1 cellular context compared by ENCODE assay signal in the genomic region with DNA sequence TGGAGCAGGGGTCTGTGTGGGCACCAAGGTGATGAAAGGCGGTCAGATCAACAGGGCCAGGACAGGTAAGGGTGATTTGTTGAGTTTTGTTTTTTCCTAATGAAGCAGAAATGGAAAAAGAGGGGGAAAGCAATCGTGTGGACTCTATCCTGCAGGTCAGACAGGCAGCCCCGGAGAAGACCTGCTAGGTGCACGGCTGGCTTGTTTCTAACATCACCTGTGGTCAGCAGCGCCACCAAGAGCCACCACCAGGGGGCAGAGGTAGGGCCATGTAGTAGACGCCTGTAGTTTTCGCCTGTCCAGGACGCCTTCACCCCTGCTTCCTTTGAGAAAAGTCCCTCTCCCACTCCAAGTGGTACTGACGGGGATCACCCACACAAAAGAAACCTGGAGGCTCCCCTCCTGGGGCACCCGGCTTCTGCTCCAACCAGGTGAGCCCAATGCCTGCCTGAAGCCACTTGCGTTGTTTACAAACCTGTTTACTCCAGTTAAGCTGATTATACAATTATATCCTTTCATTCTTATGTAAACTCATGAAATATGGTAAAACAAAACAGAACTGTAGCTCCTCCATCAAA.
TF ChIP-seq lines count a peak whose summit lies in the region.

No MANE protein-coding gene starts in this region.

TF ChIP-seq in HepG2, 621 proteins besides CTCF, POLR2A, EP300 and RAD21 (continued from another document and continues in another):
- TF ChIP-seq, protein P1, sequence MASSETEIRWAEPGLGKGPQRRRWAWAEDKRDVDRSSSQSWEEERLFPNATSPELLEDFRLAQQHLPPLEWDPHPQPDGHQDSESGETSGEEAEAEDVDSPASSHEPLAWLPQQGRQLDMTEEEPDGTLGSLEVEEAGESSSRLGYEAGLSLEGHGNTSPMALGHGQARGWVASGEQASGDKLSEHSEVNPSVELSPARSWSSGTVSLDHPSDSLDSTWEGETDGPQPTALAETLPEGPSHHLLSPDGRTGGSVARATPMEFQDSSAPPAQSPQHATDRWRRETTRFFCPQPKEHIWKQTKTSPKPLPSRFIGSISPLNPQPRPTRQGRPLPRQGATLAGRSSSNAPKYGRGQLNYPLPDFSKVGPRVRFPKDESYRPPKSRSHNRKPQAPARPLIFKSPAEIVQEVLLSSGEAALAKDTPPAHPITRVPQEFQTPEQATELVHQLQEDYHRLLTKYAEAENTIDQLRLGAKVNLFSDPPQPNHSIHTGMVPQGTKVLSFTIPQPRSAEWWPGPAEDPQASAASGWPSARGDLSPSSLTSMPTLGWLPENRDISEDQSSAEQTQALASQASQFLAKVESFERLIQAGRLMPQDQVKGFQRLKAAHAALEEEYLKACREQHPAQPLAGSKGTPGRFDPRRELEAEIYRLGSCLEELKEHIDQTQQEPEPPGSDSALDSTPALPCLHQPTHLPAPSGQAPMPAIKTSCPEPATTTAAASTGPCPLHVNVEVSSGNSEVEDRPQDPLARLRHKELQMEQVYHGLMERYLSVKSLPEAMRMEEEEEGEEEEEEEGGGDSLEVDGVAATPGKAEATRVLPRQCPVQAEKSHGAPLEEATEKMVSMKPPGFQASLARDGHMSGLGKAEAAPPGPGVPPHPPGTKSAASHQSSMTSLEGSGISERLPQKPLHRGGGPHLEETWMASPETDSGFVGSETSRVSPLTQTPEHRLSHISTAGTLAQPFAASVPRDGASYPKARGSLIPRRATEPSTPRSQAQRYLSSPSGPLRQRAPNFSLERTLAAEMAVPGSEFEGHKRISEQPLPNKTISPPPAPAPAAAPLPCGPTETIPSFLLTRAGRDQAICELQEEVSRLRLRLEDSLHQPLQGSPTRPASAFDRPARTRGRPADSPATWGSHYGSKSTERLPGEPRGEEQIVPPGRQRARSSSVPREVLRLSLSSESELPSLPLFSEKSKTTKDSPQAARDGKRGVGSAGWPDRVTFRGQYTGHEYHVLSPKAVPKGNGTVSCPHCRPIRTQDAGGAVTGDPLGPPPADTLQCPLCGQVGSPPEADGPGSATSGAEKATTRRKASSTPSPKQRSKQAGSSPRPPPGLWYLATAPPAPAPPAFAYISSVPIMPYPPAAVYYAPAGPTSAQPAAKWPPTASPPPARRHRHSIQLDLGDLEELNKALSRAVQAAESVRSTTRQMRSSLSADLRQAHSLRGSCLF (CRISPR knock-in tag; IDR thresholded peaks at IDR 0.05; ENCODE audit: borderline replicate concordance), result no peak
- no peak for TF ChIP-seq KLF12 (CRISPR knock-in tag; IDR thresholded peaks at IDR 0.05; ENCODE audit: borderline replicate concordance)
- TF ChIP-seq AHR (CRISPR knock-in tag; IDR thresholded peaks at IDR 0.05), result no peak
- no peak for TF ChIP-seq FOXM1 (CRISPR knock-in tag; IDR thresholded peaks at IDR 0.05)
- TF ChIP-seq ZBTB10 (CRISPR knock-in tag; IDR thresholded peaks at IDR 0.05; ENCODE audit: borderline replicate concordance), result no peak
- no peak for TF ChIP-seq ZNF674 (CRISPR knock-in tag; IDR thresholded peaks at IDR 0.05; ENCODE audit: low read depth)
- TF ChIP-seq ZNF569 (CRISPR knock-in tag; IDR thresholded peaks at IDR 0.05; ENCODE audit: borderline replicate concordance), result no peak
- TF ChIP-seq KDM1A (CRISPR knock-in tag; IDR thresholded peaks at IDR 0.05), result 0 out of 2 replicates have a peak, but pooled peaks have one; percentile 41
- TF ChIP-seq TCF7 (IDR thresholded peaks at IDR 0.05; ENCODE audit: low read depth), result no peak
- TF ChIP-seq, protein P2, sequence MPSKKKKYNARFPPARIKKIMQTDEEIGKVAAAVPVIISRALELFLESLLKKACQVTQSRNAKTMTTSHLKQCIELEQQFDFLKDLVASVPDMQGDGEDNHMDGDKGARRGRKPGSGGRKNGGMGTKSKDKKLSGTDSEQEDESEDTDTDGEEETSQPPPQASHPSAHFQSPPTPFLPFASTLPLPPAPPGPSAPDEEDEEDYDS (CRISPR knock-in tag; IDR thresholded peaks at IDR 0.05), result peak; percentile 49; the same call in 1 of the 2 replicates
- TF ChIP-seq MAZ (IDR thresholded peaks at IDR 0.05; ENCODE audit: borderline replicate concordance, low read depth, low read length), result no peak
- no peak for TF ChIP-seq MAZ (CRISPR knock-in tag; IDR thresholded peaks at IDR 0.05; ENCODE audit: low read depth)
- no peak for TF ChIP-seq ADNP (CRISPR knock-in tag; IDR thresholded peaks at IDR 0.05)
- TF ChIP-seq ZNF83 (CRISPR knock-in tag; IDR thresholded peaks at IDR 0.05; ENCODE audit: borderline replicate concordance), result no peak
- TF ChIP-seq THYN1 (CRISPR knock-in tag; IDR thresholded peaks at IDR 0.05; ENCODE audit: borderline replicate concordance, low read depth), result no peak
- no peak for TF ChIP-seq ZNF512 (CRISPR knock-in tag; IDR thresholded peaks at IDR 0.05)
- TF ChIP-seq NONO (IDR thresholded peaks at IDR 0.05), result no peak
- TF ChIP-seq NONO (CRISPR knock-in tag; conservative IDR thresholded peaks at IDR 0.05), result no peak
- TF ChIP-seq MATR3 (CRISPR knock-in tag; IDR thresholded peaks at IDR 0.05), result no peak
- TF ChIP-seq ZNF589 (CRISPR knock-in tag; conservative IDR thresholded peaks at IDR 0.05), result no peak
- TF ChIP-seq SRF (IDR thresholded peaks at IDR 0.05; ENCODE audit: low read depth, low read length), result no peak
- peak; percentile 31; the same call in 1 of the 2 replicates for TF ChIP-seq ZNF768 (CRISPR knock-in tag; IDR thresholded peaks at IDR 0.05)
- TF ChIP-seq, protein P3, sequence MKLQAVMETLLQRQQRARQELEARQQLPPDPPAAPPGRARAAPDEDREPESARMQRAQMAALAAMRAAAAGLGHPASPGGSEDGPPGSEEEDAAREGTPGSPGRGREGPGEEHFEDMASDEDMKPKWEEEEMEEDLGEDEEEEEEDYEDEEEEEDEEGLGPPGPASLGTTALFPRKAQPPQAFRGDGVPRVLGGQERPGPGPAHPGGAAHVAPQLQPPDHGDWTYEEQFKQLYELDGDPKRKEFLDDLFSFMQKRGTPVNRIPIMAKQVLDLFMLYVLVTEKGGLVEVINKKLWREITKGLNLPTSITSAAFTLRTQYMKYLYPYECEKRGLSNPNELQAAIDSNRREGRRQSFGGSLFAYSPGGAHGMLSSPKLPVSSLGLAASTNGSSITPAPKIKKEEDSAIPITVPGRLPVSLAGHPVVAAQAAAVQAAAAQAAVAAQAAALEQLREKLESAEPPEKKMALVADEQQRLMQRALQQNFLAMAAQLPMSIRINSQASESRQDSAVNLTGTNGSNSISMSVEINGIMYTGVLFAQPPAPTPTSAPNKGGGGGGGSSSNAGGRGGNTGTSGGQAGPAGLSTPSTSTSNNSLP (IDR thresholded peaks at IDR 0.05; ENCODE audit: low read depth, low read length), result no peak
- TF ChIP-seq, protein P4, sequence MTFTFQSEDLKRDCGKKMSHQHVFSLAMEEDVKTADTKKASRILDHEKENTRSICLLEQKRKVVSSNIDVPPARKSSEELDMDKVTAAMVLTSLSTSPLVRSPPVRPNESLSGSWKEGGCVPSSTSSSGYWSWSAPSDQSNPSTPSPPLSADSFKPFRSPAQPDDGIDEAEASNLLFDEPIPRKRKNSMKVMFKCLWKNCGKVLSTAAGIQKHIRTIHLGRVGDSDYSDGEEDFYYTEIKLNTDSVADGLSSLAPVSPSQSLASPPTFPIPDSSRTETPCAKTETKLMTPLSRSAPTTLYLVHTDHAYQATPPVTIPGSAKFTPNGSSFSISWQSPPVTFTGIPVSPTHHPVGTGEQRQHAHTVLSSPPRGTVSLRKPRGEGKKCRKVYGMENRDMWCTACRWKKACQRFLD (CRISPR knock-in tag; IDR thresholded peaks at IDR 0.05; ENCODE audit: borderline replicate concordance), result no peak
- peak; percentile 28; the same call in 1 of the 2 replicates for TF ChIP-seq BHLHE40 (IDR thresholded peaks at IDR 0.05; ENCODE audit: low read length)
- TF ChIP-seq ARNTL (CRISPR knock-in tag; IDR thresholded peaks at IDR 0.05), result no peak
- TF ChIP-seq ZMYM4 (CRISPR knock-in tag; IDR thresholded peaks at IDR 0.05), result no peak
- no peak for TF ChIP-seq HDAC6 (IDR thresholded peaks at IDR 0.05; ENCODE audit: low read depth, low read length)
- no peak for TF ChIP-seq NCOA2 (CRISPR knock-in tag; IDR thresholded peaks at IDR 0.05)
- TF ChIP-seq ZNF644 (CRISPR knock-in tag; IDR thresholded peaks at IDR 0.05; ENCODE audit: low read depth), result no peak
- peak; percentile 72; the same call in 1 of the 2 replicates for TF ChIP-seq SMAD3 (CRISPR knock-in tag; IDR thresholded peaks at IDR 0.05)
- TF ChIP-seq MXD1 (CRISPR knock-in tag; IDR thresholded peaks at IDR 0.05), result no peak
- no peak for TF ChIP-seq ZNF143 (CRISPR knock-in tag; IDR thresholded peaks at IDR 0.05)
- TF ChIP-seq RXRB (CRISPR knock-in tag; IDR thresholded peaks at IDR 0.05; ENCODE audit: borderline replicate concordance), result peak; percentile 25; the same call in 1 of the 2 replicates
- TF ChIP-seq CCDC6 (CRISPR knock-in tag; IDR thresholded peaks at IDR 0.05), result no peak
- TF ChIP-seq ZNF549 (CRISPR knock-in tag; IDR thresholded peaks at IDR 0.05), result no peak
- TF ChIP-seq, protein P5, sequence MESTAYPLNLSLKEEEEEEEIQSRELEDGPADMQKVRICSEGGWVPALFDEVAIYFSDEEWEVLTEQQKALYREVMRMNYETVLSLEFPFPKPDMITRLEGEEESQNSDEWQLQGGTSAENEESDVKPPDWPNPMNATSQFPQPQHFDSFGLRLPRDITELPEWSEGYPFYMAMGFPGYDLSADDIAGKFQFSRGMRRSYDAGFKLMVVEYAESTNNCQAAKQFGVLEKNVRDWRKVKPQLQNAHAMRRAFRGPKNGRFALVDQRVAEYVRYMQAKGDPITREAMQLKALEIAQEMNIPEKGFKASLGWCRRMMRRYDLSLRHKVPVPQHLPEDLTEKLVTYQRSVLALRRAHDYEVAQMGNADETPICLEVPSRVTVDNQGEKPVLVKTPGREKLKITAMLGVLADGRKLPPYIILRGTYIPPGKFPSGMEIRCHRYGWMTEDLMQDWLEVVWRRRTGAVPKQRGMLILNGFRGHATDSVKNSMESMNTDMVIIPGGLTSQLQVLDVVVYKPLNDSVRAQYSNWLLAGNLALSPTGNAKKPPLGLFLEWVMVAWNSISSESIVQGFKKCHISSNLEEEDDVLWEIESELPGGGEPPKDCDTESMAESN (CRISPR knock-in tag; conservative IDR thresholded peaks at IDR 0.05), result no peak
- TF ChIP-seq SALL2 (CRISPR knock-in tag; IDR thresholded peaks at IDR 0.05), result no peak
- 0 out of 2 replicates have a peak, but pooled peaks have one; percentile 18 for TF ChIP-seq ZBTB39 (CRISPR knock-in tag; IDR thresholded peaks at IDR 0.05)
- TF ChIP-seq ZNF414 (CRISPR knock-in tag; IDR thresholded peaks at IDR 0.05), result peak; percentile 20; the same call in 1 of the 2 replicates
- TF ChIP-seq NBN (conservative IDR thresholded peaks at IDR 0.05), result no peak
- no peak for TF ChIP-seq ZNF780A (CRISPR knock-in tag; IDR thresholded peaks at IDR 0.05)
- TF ChIP-seq FOXK2 (IDR thresholded peaks at IDR 0.05), result no peak
- TF ChIP-seq CBX5 (CRISPR knock-in tag; IDR thresholded peaks at IDR 0.05; ENCODE audit: borderline replicate concordance), result peak; percentile 78; the same call in 1 of the 2 replicates
